In the genomic region with DNA sequence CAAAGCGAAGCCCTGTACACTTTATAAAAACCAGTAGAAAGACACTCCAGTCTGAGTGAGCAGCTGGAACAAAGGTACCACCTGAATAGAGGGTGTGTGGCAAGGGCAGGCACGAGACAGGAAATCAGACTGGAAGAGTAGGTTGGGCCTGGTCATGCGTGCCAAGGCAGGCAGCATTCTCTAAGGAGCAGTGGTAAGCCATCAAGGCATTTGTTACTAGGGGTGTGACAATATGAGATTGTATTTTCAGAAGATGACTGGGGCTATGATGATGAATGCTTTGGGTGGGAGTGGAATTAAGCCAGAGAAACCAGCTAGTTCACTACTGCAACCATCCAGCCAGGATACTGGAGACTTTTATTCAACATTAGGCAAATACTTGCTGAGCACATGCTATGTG, we compare ENCODE assay signal across 13 cellular contexts. TPM values are rescaled to one million over a fixed set of nuclear protein-coding genes. Genes with fewer than 3 reads are reported as not detected.
A peak's percentile ranks its signal among the peaks of the same experiment; 100 is the strongest.
DNase-seq lines count a peak whose midpoint lies in the region; ATAC-seq and TF ChIP-seq lines count a peak whose summit lies in the region.
"Had no signal": no experiment of that assay in that cellular context is flagged by ENCODE, and none has a peak within 500 bp of the region (broad histone marks: within the 10 kb centered on the region; RNA-seq: fewer than 3 reads in every experiment).

No MANE protein-coding gene starts in this region.

- peaks cover 34% of the 10 kb centered on the region for H3K4me1 ChIP-seq in effector memory CD4-positive, alpha-beta T cell (ENCODE audit: control insufficient read depth, insufficient read depth, low read length, poor library complexity, severe bottlenecking)
- H3K4me1 ChIP-seq in left ventricle myocardium inferior: peaks cover 49% of the 10 kb centered on the region

- H3K4me1 Mint-ChIP-seq in activated naive CD8-positive, alpha-beta T cell treated with anti-CD3 and anti-CD28 coated beads, Interleukin-2, amount 50 U/mL, for 24 hours: peaks cover 40% of the 10 kb centered on the region
- H3K4me1 Mint-ChIP-seq in naive thymus-derived CD8-positive, alpha-beta T cell: peaks cover 30 to 71% (median 59%) of the 10 kb centered on the region in 4 donors

- H3K36me3 Mint-ChIP-seq in activated naive CD8-positive, alpha-beta T cell treated with anti-CD3 and anti-CD28 coated beads, Interleukin-2, amount 50 U/mL, for 24 hours (ENCODE audit: low read depth): peaks cover 6% of the 10 kb centered on the region
- H3K36me3 Mint-ChIP-seq in naive thymus-derived CD8-positive, alpha-beta T cell: peaks cover 0 to 19% (median 2%) of the 10 kb centered on the region in 3 donors

- no peak for TF ChIP-seq CTCF in left ventricle myocardium inferior (IDR thresholded peaks at IDR 0.05; ENCODE audit: borderline replicate concordance)

- DNase-seq in DMS53 (lab: John Stamatoyannopoulos, UW) (peak; percentile 92), NCI-H2029 (lab: John Stamatoyannopoulos, UW) (peak; percentile 47), left ventricle myocardium inferior (no peak), posterior cingulate gyrus (no peak)
- DNase-seq in activated naive CD8-positive, alpha-beta T cell treated with anti-CD3 and anti-CD28 coated beads, Interleukin-2, amount 50 U/mL, for 24 hours: no peak
- DNase-seq in naive thymus-derived CD8-positive, alpha-beta T cell: peak in 2 of 10 donors; percentile 16 to 18
- no peak for DNase-seq in effector memory CD4-positive, alpha-beta T cell
- DNase-seq: NCI-H2227 treated with DMSO at 0.1 percent for 48 hours, sigmoid colon, SJCRH30 had no signal

- no peak overlapping the region for H3K4me3 Mint-ChIP-seq in activated naive CD8-positive, alpha-beta T cell treated with anti-CD3 and anti-CD28 coated beads, Interleukin-2, amount 50 U/mL, for 24 hours
- H3K4me3 Mint-ChIP-seq in naive thymus-derived CD8-positive, alpha-beta T cell: peak overlapping the region in 7 of 10 donors; percentile 2 to 68 (median 20)

- peak; percentile 25 for ATAC-seq in activated naive CD8-positive, alpha-beta T cell treated with anti-CD3 and anti-CD28 coated beads, Interleukin-2, amount 50 U/mL, for 24 hours
- ATAC-seq in naive thymus-derived CD8-positive, alpha-beta T cell: peak; percentile 12 to 15
- ATAC-seq in GM21360 (IDR thresholded peaks at IDR 0.05; ENCODE audit: unreplicated experiment): no peak
- ATAC-seq: HepG2 had no signal

- H3K9me3 Mint-ChIP-seq in activated naive CD8-positive, alpha-beta T cell treated with anti-CD3 and anti-CD28 coated beads, Interleukin-2, amount 50 U/mL, for 24 hours: no peaks in the 10 kb centered on the region
- H3K9me3 Mint-ChIP-seq in naive thymus-derived CD8-positive, alpha-beta T cell: no peaks in the 10 kb centered on the region

- peaks cover 30% of the 10 kb centered on the region for H3K36me3 ChIP-seq in effector memory CD4-positive, alpha-beta T cell (ENCODE audit: control insufficient read depth, insufficient read depth, low read length)
- H3K36me3 ChIP-seq in left ventricle myocardium inferior: peaks cover 28% of the 10 kb centered on the region
- H3K36me3 ChIP-seq: SJCRH30 had no signal

- POLR2A ChIA-PET in naive thymus-derived CD8-positive, alpha-beta T cell (lab: Charles Lee): interaction anchor here (1.4 kb wide), 2 partner anchors 29 to 62 kb away, joined by 3 to 6 read pairs; no protein-coding TSS in a partner anchor

- no peaks in the 10 kb centered on the region for H3K27me3 Mint-ChIP-seq in activated naive CD8-positive, alpha-beta T cell treated with anti-CD3 and anti-CD28 coated beads, Interleukin-2, amount 50 U/mL, for 24 hours
- H3K27me3 Mint-ChIP-seq in naive thymus-derived CD8-positive, alpha-beta T cell: no peaks in the 10 kb centered on the region

- H3K4me3 ChIP-seq in effector memory CD4-positive, alpha-beta T cell (ENCODE audit: insufficient read depth, low read depth, low read length, poor library complexity, severe bottlenecking): no peak overlapping the region
- no peak overlapping the region for H3K4me3 ChIP-seq in left ventricle myocardium inferior
- H3K4me3 ChIP-seq: hepatocyte, sigmoid colon, SJCRH30 had no signal

- no peaks in the 10 kb centered on the region for H3K9me3 ChIP-seq in effector memory CD4-positive, alpha-beta T cell (ENCODE audit: control insufficient read depth, low read length)
- no peaks in the 10 kb centered on the region for H3K9me3 ChIP-seq in left ventricle myocardium inferior (replicated peaks)
- H3K9me3 ChIP-seq: sigmoid colon, SJCRH30 had no signal

- H3K27ac Mint-ChIP-seq in activated naive CD8-positive, alpha-beta T cell treated with anti-CD3 and anti-CD28 coated beads, Interleukin-2, amount 50 U/mL, for 24 hours: no peak overlapping the region
- H3K27ac Mint-ChIP-seq in naive thymus-derived CD8-positive, alpha-beta T cell: peak overlapping the region in 6 of 10 donors; percentile 2 to 88 (median 31)

- no peaks in the 10 kb centered on the region for H3K27me3 ChIP-seq in effector memory CD4-positive, alpha-beta T cell (replicated peaks; ENCODE audit: control insufficient read depth, insufficient read depth, low read length, poor library complexity, severe bottlenecking)
- no peaks in the 10 kb centered on the region for H3K27me3 ChIP-seq in left ventricle myocardium inferior (ENCODE audit: low read depth)
- H3K27me3 ChIP-seq: hepatocyte, sigmoid colon, SJCRH30 had no signal

- H3K27ac ChIP-seq in effector memory CD4-positive, alpha-beta T cell (ENCODE audit: insufficient read depth, low read length, poor library complexity, severe bottlenecking): no peak overlapping the region
- H3K27ac ChIP-seq in left ventricle myocardium inferior (replicated peaks): no peak overlapping the region
- H3K27ac ChIP-seq: hepatocyte, sigmoid colon, SJCRH30 had no signal

- intact Hi-C loops in left ventricle myocardium inferior (cut with micrococcal nuclease) (no loop called here), posterior cingulate gyrus (cut with DNase I) (no loop called here)

RNA-seq across cellular contexts. Expression of gene JMJD7, which starts 5.0 kb away (rescaled TPM):
- 10 to 100 TPM; 60.2 to 81.4 TPM for total RNA-seq in naive thymus-derived CD8-positive, alpha-beta T cell
- 10 to 100 TPM; 19.1 to 22.6 (median 20.8) TPM for polyA plus RNA-seq in naive thymus-derived CD8-positive, alpha-beta T cell
- 12.1 TPM for total RNA-seq in left ventricle myocardium inferior

RNA-seq across cellular contexts. Expression of gene PLA2G4B, which starts 5.8 kb away (rescaled TPM):
- total RNA-seq in naive thymus-derived CD8-positive, alpha-beta T cell: 10 to 100 TPM; 40.1 to 64.9 TPM
- 1 to 10 TPM in 2 of 3 donors, under 1 TPM in 1; 0.82 to 2.9 (median 1.1) TPM for polyA plus RNA-seq in naive thymus-derived CD8-positive, alpha-beta T cell
- total RNA-seq in left ventricle myocardium inferior: 3.8 TPM

RNA-seq across cellular contexts. Expression of gene MAPKBP1, which starts 58.6 kb away (rescaled TPM):
- total RNA-seq in naive thymus-derived CD8-positive, alpha-beta T cell: 10 to 100 TPM; 36.0 to 39.8 TPM
- 1 to 10 TPM; 1.5 to 4.0 (median 2.4) TPM for polyA plus RNA-seq in naive thymus-derived CD8-positive, alpha-beta T cell
- total RNA-seq in left ventricle myocardium inferior: 13.6 TPM

Comparison
In these comparisons a context has a peak if more than half of its experiments do, and no peak if none do; other contexts are left out.
1. DNase-seq: peak in DMS53 (single experiment) and NCI-H2029 (single experiment); none in activated naive CD8-positive, alpha-beta T cell treated with anti-CD3 and anti-CD28 coated beads, Interleukin-2, amount 50 U/mL, for 24 hours (single experiment), effector memory CD4-positive, alpha-beta T cell (0 of 3), left ventricle myocardium inferior (single experiment) and posterior cingulate gyrus (0 of 10).